Comparison of ENCODE assay signal across 9 cellular contexts in the genomic region with DNA sequence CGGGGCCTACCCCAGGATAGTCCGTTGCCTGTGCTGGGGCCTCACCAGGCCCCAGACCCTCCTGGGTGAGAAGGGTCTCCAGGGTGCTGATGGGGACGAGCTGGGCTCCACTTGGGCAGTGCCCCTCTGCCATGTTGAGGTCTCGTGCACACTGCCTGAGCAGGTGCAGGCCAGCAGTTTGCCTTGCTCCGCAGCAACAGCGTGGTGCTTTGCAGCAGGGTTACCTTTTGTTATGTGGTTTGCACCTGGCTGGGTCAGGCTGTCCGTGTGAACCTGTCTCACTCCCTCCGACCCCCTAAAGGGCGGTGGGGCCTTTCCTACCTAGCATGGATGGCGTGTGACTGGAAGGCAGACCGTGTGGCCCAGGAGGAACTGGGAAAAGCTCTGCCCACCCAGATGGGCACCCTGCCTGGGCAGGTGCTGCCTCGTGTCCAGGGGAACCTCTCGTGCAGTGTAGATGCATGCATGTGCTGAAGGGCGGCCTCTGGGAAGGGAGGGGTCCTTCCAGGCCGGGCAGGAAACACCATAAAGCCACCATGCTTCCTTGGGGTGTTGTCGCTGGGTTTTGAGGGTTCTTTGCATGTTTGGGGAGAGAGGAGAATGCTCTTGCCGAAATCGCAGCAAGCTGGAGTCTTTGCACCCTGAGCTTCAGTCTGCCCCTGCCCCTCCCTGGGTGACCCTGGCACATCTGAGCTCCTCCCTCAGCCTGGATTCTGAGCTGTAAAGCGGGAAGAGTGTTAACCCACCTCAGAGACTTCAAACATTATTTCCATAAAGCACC.
DNase-seq lines count a peak whose midpoint lies in the region; TF ChIP-seq lines count a peak whose summit lies in the region.
"Had no signal": no experiment of that assay in that cellular context is flagged by ENCODE, and none has a peak within 500 bp of the region (broad histone marks: within the 10 kb centered on the region; RNA-seq: fewer than 3 reads in every experiment).

No MANE protein-coding gene starts in this region.

- H3K27ac ChIP-seq in AG04450 (ENCODE audit: low read depth, low read length) (peak overlapping the region; percentile 61), Karpas-422 (ENCODE audit: low read length) (no peak overlapping the region), mucosa of rectum (ENCODE audit: low read depth in 2 of 2, low read length in 2 of 2) (peak overlapping the region; percentile 97 to 98)

- H3K4me1 ChIP-seq in Karpas-422 (ENCODE audit: low read length) (peaks cover 22% of the 10 kb centered on the region), mucosa of rectum (ENCODE audit: control insufficient read depth in 2 of 2, insufficient read depth in 2 of 2, low read length in 2 of 2) (peaks cover 41 to 47% of the 10 kb centered on the region in 2 donors)

- H3K36me3 ChIP-seq in Karpas-422 (ENCODE audit: insufficient read depth, low read length): peaks cover 6% of the 10 kb centered on the region; the same call in 1 of the 2 replicates
- H3K36me3 ChIP-seq in mucosa of rectum (ENCODE audit: control insufficient read depth in 2 of 2, insufficient read depth in 2 of 2, low read length in 2 of 2): peaks cover 4 to 8% of the 10 kb centered on the region in 2 donors

- no peak overlapping the region for H2AFZ ChIP-seq in Karpas-422 (ENCODE audit: low read length)

- peaks cover 83% of the 10 kb centered on the region for H3K79me2 ChIP-seq in Karpas-422 (ENCODE audit: low read length)

- H3K4me2 ChIP-seq in Karpas-422 (ENCODE audit: low read depth, low read length, poor library complexity, severe bottlenecking): peak overlapping the region; percentile 87

- TF ChIP-seq CTCF in AG04450 (IDR thresholded peaks at IDR 0.05; ENCODE audit: low read depth, low read length) (no peak), choroid plexus epithelial cell (conservative IDR thresholded peaks at IDR 0.05; ENCODE audit: low read depth, low read length) (no peak)

- no peaks in the 10 kb centered on the region for H3K9me2 ChIP-seq in Karpas-422 (replicated peaks; ENCODE audit: insufficient read depth, low read length)

- no peaks in the 10 kb centered on the region for H3K27me3 ChIP-seq in AG04450 (ENCODE audit: control insufficient read depth, insufficient read depth, low read length)
- no peaks in the 10 kb centered on the region for H3K27me3 ChIP-seq in Karpas-422 (ENCODE audit: low read length)
- H3K27me3 ChIP-seq in mucosa of rectum (ENCODE audit: control insufficient read depth in 2 of 2, insufficient read depth in 2 of 2, low read length in 2 of 2): no peaks in the 10 kb centered on the region

- DNase-seq in AG04450 (ENCODE audit: low read depth, low spot score) (no peak), Karpas-422 (no peak), choroid plexus epithelial cell (ENCODE audit: low read depth) (no peak), NCI-H1436 treated with DMSO at 0.1 percent for 48 hours (lab: John Stamatoyannopoulos, UW) (no peak), UCSD-AML1 (lab: John Stamatoyannopoulos, UW; ENCODE audit: unreplicated experiment) (no peak), SKM-1 (lab: John Stamatoyannopoulos, UW; ENCODE audit: unreplicated experiment) (no peak), HK-2 (ENCODE audit: unreplicated experiment) (no peak)
- DNase-seq: activated T-cell treated with anti-CD3 and anti-CD28 coated beads, Interleukin-2, amount 50 U/mL, for 72 hours had no signal

- H3K9me3 ChIP-seq in AG04450 (ENCODE audit: control insufficient read depth, insufficient read depth, low read length) (no peaks in the 10 kb centered on the region; the same call in 1 of the 2 replicates), Karpas-422 (ENCODE audit: low read length) (no peaks in the 10 kb centered on the region), mucosa of rectum (ENCODE audit: control insufficient read depth in 2 of 2, low read length in 2 of 2) (no peaks in the 10 kb centered on the region)

- H4K20me1 ChIP-seq in Karpas-422 (ENCODE audit: insufficient read depth, low read depth, low read length): peaks cover 35% of the 10 kb centered on the region

- POLR2A ChIA-PET in AG04450 (lab: Yijun Ruan, JAX): interaction anchor here (1.0 to 2.5 kb wide), 3 partner anchors 13 to 78 kb away, joined by 3 to 11 read pairs (median 8); no protein-coding TSS in a partner anchor

- H3K9ac ChIP-seq in Karpas-422 (ENCODE audit: low read length) (peak overlapping the region; percentile 92), mucosa of rectum (ENCODE audit: low read depth in 1 of 2, low read length in 2 of 2) (peak overlapping the region; percentile 95 to 98)

- CTCF ChIA-PET in AG04450 (lab: Charles Lee): interaction anchor here (3.1 kb wide), 1 partner anchor 69 kb away, joined by 15 read pairs; no protein-coding TSS in a partner anchor

- H3K4me3 ChIP-seq in AG04450 (ENCODE audit: low read depth, low read length) (peak overlapping the region; percentile 86), Karpas-422 (ENCODE audit: low read length) (peak overlapping the region; percentile 73; the same call in 1 of the 2 replicates), choroid plexus epithelial cell (ENCODE audit: low read depth, low read length) (peak overlapping the region; percentile 95), mucosa of rectum (ENCODE audit: low read length in 2 of 2) (peak overlapping the region; percentile 89 to 93)
